8 cellular contexts compared by ENCODE assay signal in genomic region chr15:43105778-43106485, GRCh38. TPM values are rescaled to one million over a fixed set of nuclear protein-coding genes. Genes with fewer than 3 reads are reported as not detected.
DNase-seq lines count a peak whose midpoint lies in the region; ATAC-seq and TF ChIP-seq lines count a peak whose summit lies in the region.

Gene UBR1, minus strand, starts transcription at chr15:43106038. Its CDS starts 16 bp downstream, at chr15:43106022.

- H3K27me3 Mint-ChIP-seq in CD4-positive, alpha-beta T cell: peaks cover 5% of the 10 kb centered on the region

- peaks cover 56% of the 10 kb centered on the region for H3K4me1 Mint-ChIP-seq in CD4-positive, alpha-beta T cell (ENCODE audit: low read depth)

- no peaks in the 10 kb centered on the region for H3K9me3 Mint-ChIP-seq in CD4-positive, alpha-beta T cell

- POLR2A ChIA-PET in CD4-positive, alpha-beta T cell (lab: Charles Lee): interaction anchor here (0.6 to 1.7 kb wide), 13 partner anchors 8 to 558 kb away, joined by 3 to 16 read pairs (median 4); partner anchors contain the start of genes CCNDBP1, HAUS2, LRRC57 and TMEM62

- ATAC-seq in CD4-positive, alpha-beta T cell (ENCODE audit: poor library complexity): peak; percentile 81
- ATAC-seq in GM19463 (IDR thresholded peaks at IDR 0.05; ENCODE audit: unreplicated experiment) (peak; percentile 94), lower lobe of right lung (peak; percentile 97)

- H3K36me3 ChIP-seq in lower lobe of right lung: peaks cover 3% of the 10 kb centered on the region

- intact Hi-C loops in CD4-positive, alpha-beta T cell (cut with DNase I, micrococcal nuclease): loop anchor here (1.0 to 5.0 kb wide), 7 partner anchors 17 to 529 kb away; partner anchors contain the start of genes STARD9 (in 1 of the 2) and TMEM62 (in 1 of the 2)
- intact Hi-C loops in lower lobe of right lung (cut with DNase I): no loop called here

- H3K27ac ChIP-seq in CD4-positive, alpha-beta T cell (ENCODE audit: low read depth, low read length): peak within 1 kb of the TSS; percentile 90
- H3K27ac ChIP-seq in lower lobe of right lung: peak within 1 kb of the TSS; percentile 96

- peaks cover 40% of the 10 kb centered on the region for H3K36me3 Mint-ChIP-seq in CD4-positive, alpha-beta T cell (ENCODE audit: low read depth)

- CTCF ChIA-PET in CD4-positive, alpha-beta T cell (lab: Charles Lee): no interaction called here

- H3K9me3 ChIP-seq in CD4-positive, alpha-beta T cell (ENCODE audit: control insufficient read depth, low read length): no peaks in the 10 kb centered on the region
- H3K9me3 ChIP-seq in lower lobe of right lung: no peaks in the 10 kb centered on the region

- H3K27ac Mint-ChIP-seq in CD4-positive, alpha-beta T cell: peak within 1 kb of the TSS; percentile 96

- peak within 1 kb of the TSS; percentile 73 for H3K4me3 ChIP-seq in lower lobe of right lung

- TF ChIP-seq CTCF in CD4-positive, alpha-beta T cell (IDR thresholded peaks at IDR 0.05): no peak
- TF ChIP-seq CTCF in lower lobe of right lung (IDR thresholded peaks at IDR 0.05): no peak

- peak; percentile 73 to 87 (median 80) for DNase-seq in CD4-positive, alpha-beta T cell
- DNase-seq in HS-27A (ENCODE audit: low read depth) (peak; percentile 66), lower lobe of right lung (peak; percentile 94)
- DNase-seq in NK-92 treated with Interleukin-12 subunit alpha and Interleukin-12 subunit beta, amount 100 ng/mL, for 24 hours (lab: John Stamatoyannopoulos, UW): peak; percentile 90
- peak; percentile 92 for DNase-seq in activated CD8-positive, alpha-beta memory T cell treated with anti-CD3 and anti-CD28 coated beads for 24 hours
- DNase-seq in effector CD8-positive, alpha-beta T cell (lab: John Stamatoyannopoulos, UW): peak; percentile 80
- DNase-seq in stimulated activated CD4-positive, alpha-beta T cell treated with anti-CD3 and anti-CD28 coated beads, TNF-alpha, amount 100 ng/mL, for 24 hours (ENCODE audit: low read depth in 3 of 3): peak; percentile 76 to 89 (median 81)

- peaks cover 33% of the 10 kb centered on the region for H3K4me1 ChIP-seq in lower lobe of right lung

- H3K4me3 Mint-ChIP-seq in CD4-positive, alpha-beta T cell: peak within 1 kb of the TSS; percentile 93

- H3K27me3 ChIP-seq in CD4-positive, alpha-beta T cell (ENCODE audit: control insufficient read depth, insufficient read depth, low read length): no peaks in the 10 kb centered on the region
- no peaks in the 10 kb centered on the region for H3K27me3 ChIP-seq in lower lobe of right lung (ENCODE audit: low read depth)

RNA-seq across cellular contexts. Expression of gene UBR1, which starts in this region (rescaled TPM):
- total RNA-seq in CD4-positive, alpha-beta T cell: 10 to 100 TPM; 42.6 to 45.9 TPM
- 32.5 TPM for total RNA-seq in lower lobe of right lung

Comparison
In these comparisons a context has a peak if more than half of its experiments do, and no peak if none do; other contexts are left out.
1. Peak in every context shown above with its lines: DNase-seq, ATAC-seq, H3K4me3 ChIP-seq and H3K27ac ChIP-seq.